1 cellular context compared by ENCODE assay signal in genomic region chr5:10620346-10620745, GRCh38.
TF ChIP-seq lines count a peak whose summit lies in the region.

No MANE protein-coding gene starts in this region.

TF ChIP-seq in K562, 482 proteins besides CTCF, POLR2A, EP300 and RAD21 (continued from another document):
- no peak for TF ChIP-seq AFF1 (IDR thresholded peaks at IDR 0.05; ENCODE audit: low read depth in 1 of 2, partially characterized antibody in 2 of 2)
